In the genomic region with DNA sequence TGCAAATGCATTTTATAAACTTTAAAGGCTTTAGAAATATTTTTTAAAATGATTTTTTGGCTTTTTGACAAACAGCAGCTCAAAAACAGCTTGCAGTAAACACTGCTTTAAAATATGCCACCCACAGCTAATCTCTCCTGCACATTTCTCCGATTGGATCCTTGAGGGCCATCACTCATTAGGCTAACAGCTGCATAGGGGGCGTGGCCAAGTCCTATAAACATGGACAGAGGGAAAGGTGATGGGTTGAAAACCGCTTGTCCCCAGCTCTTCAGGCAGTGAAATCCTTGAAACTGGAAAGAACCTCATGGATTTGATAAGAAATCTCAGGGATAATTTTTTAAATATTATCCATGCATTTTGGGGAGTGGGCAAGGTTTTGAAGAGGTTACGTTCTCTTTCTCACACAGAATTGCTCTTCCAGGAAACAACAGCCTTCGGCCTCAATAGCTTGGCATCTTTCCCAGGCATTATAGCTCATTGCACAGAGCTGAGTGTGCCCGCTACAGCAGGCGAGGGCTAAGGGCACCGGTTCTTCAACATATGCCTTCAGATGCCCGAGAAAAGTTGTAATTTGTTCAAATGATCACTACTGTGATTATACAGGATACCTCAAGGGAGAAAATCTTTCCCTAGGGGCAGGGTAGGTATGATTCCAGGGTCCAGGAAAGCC, we compare ENCODE assay signal across 14 cellular contexts. TPM values are rescaled to one million over a fixed set of nuclear protein-coding genes. Genes with fewer than 3 reads are reported as not detected.
DNase-seq lines count a peak whose midpoint lies in the region; ATAC-seq, FAIRE-seq and TF ChIP-seq lines count a peak whose summit lies in the region.
"Had no signal": no experiment of that assay in that cellular context is flagged by ENCODE, and none has a peak within 500 bp of the region (broad histone marks: within the 10 kb centered on the region; RNA-seq: fewer than 3 reads in every experiment).

No MANE protein-coding gene starts in this region.

- ATAC-seq in HG03045 (IDR thresholded peaks at IDR 0.05; ENCODE audit: unreplicated experiment): no peak
- no peak for ATAC-seq in GM18511 (IDR thresholded peaks at IDR 0.05; ENCODE audit: unreplicated experiment)
- ATAC-seq: activated CD8-positive, alpha-beta memory T cell treated with anti-CD3 and anti-CD28 coated beads, Interleukin-2, amount 10 ng/mL, durations not matched to agents 7 days and 5 days; activated naive CD8-positive, alpha-beta T cell treated with anti-CD3 and anti-CD28 coated beads, Interleukin-2, amount 50 U/mL, for 24 hours had no signal

- intact Hi-C loops in A673 (cut with micrococcal nuclease; ENCODE audit: unreplicated experiment): no loop called here
- intact Hi-C loops in endothelial cell of umbilical vein (cut with micrococcal nuclease): no loop called here

- H3K27ac ChIP-seq in A673 (ENCODE audit: low read depth, low read length, poor library complexity, severe bottlenecking) (no peak overlapping the region), endothelial cell of umbilical vein (ENCODE audit: insufficient read depth, low read depth, low read length) (no peak overlapping the region)

- H3K79me2 ChIP-seq in endothelial cell of umbilical vein (ENCODE audit: control insufficient read depth, insufficient read depth, low read length): no peaks in the 10 kb centered on the region

- H3K9me3 ChIP-seq in A673 (ENCODE audit: low read depth, low read length, poor library complexity, severe bottlenecking) (no peaks in the 10 kb centered on the region), endothelial cell of umbilical vein (replicated peaks; ENCODE audit: control insufficient read depth, insufficient read depth, low read length) (no peaks in the 10 kb centered on the region)

- peak overlapping the region; percentile 50 for H3K4me2 ChIP-seq in endothelial cell of umbilical vein (ENCODE audit: insufficient read depth, low read length)

- H3K9ac ChIP-seq in endothelial cell of umbilical vein (replicated peaks; ENCODE audit: extremely low read depth, insufficient read depth, low read length): no peak overlapping the region

- no peak for TF ChIP-seq POLR2A in endothelial cell of umbilical vein (IDR thresholded peaks at IDR 0.05; ENCODE audit: low read depth, low read length)

- CTCF ChIA-PET in A673 (lab: Charles Lee) (no interaction called here), HEK293T (lab: Yijun Ruan, JAX) (no interaction called here), endothelial cell of umbilical vein (lab: Charles Lee) (interaction anchor here (0.6 to 1.5 kb wide), 3 partner anchors 15 to 592 kb away, joined by 3 read pairs; no protein-coding TSS in a partner anchor)

- no peak overlapping the region for H2AFZ ChIP-seq in endothelial cell of umbilical vein (ENCODE audit: low read depth, low read length)

- BruUV-seq in A673 (replicated peaks; lab: Mats Ljungman, UMichigan): no TSS peak
- BruUV-seq in endothelial cell of umbilical vein (replicated peaks; lab: Mats Ljungman, UMichigan): no TSS peak

- H4K20me1 ChIP-seq in endothelial cell of umbilical vein (replicated peaks; ENCODE audit: control insufficient read depth, extremely low read depth, insufficient read depth, low read length): no peaks in the 10 kb centered on the region

- dilution Hi-C loops in endothelial cell of umbilical vein (cut with MboI; ENCODE audit: extremely low pct_ligation_motif_present, low sequenced_read_pairs): no loop called here

- H3K4me1 ChIP-seq in A673 (ENCODE audit: insufficient read depth, low read length, poor library complexity, severe bottlenecking) (peaks cover 13% of the 10 kb centered on the region), endothelial cell of umbilical vein (ENCODE audit: control insufficient read depth, extremely low read depth, insufficient read depth, low read length) (no peaks in the 10 kb centered on the region)

- peak; percentile 26 for FAIRE-seq in endothelial cell of umbilical vein (lab: Jason Lieb, UNC)
- FAIRE-seq: H1 had no signal

- POLR2A ChIA-PET in A673 (lab: Charles Lee; ENCODE audit: low non-redundant PET) (no interaction called here), HEK293T (lab: Yijun Ruan, JAX) (no interaction called here), endothelial cell of umbilical vein (lab: Charles Lee) (no interaction called here)

- TF ChIP-seq CTCF in A673 (conservative IDR thresholded peaks at IDR 0.05; ENCODE audit: low read depth, low read length): no peak
- TF ChIP-seq CTCF in endothelial cell of umbilical vein (IDR thresholded peaks at IDR 0.05; ENCODE audit: extremely low read depth in 1 of 2, insufficient read depth in 1 of 2, low read depth in 1 of 2, low read length in 2 of 2): no peak

- DNase-seq in A673 (ENCODE audit: low spot score) (peak; percentile 44), HEK293T (ENCODE audit: extremely low spot score) (no peak), NCI-H510A treated with DMSO at 0.1 percent for 48 hours (lab: John Stamatoyannopoulos, UW) (peak; percentile 92), endothelial cell of umbilical vein (ENCODE audit: low read depth, low spot score) (peak; percentile 73), SW 1271 (lab: John Stamatoyannopoulos, UW) (no peak), anterior cingulate cortex (lab: John Stamatoyannopoulos, UW) (no peak)
- DNase-seq: activated CD8-positive, alpha-beta memory T cell treated with anti-CD3 and anti-CD28 coated beads, Interleukin-2, amount 10 ng/mL, durations not matched to agents 7 days and 5 days; activated naive CD8-positive, alpha-beta T cell treated with anti-CD3 and anti-CD28 coated beads, Interleukin-2, amount 50 U/mL, for 24 hours; retina; stimulated activated CD4-positive, alpha-beta T cell treated with anti-CD3 and anti-CD28 coated beads, Interleukin-4, amount 100 ng/mL, for 1 hour; stimulated activated naive CD4-positive, alpha-beta T cell treated with Interleukin-2 at 50 U/mL for 16 hours had no signal

- H3K4me3 ChIP-seq in A673 (ENCODE audit: low read depth, low read length, poor library complexity, severe bottlenecking) (no peak overlapping the region), endothelial cell of umbilical vein (replicated peaks in 1 of 3; ENCODE audit: insufficient read depth in 1 of 3, low read depth in 1 of 3, low read length in 3 of 3) (no peak overlapping the region)

- no peaks in the 10 kb centered on the region for H3K9me1 ChIP-seq in endothelial cell of umbilical vein (replicated peaks; ENCODE audit: control insufficient read depth, extremely low read depth, insufficient read depth, low read length)

- H3K36me3 ChIP-seq in A673 (ENCODE audit: insufficient read depth, low read length, poor library complexity, severe bottlenecking) (no peaks in the 10 kb centered on the region), endothelial cell of umbilical vein (ENCODE audit: control insufficient read depth in 2 of 2, extremely low read depth in 1 of 2, insufficient read depth in 2 of 2, low read length in 2 of 2) (no peaks in the 10 kb centered on the region)

- H3K27me3 ChIP-seq in A673 (replicated peaks; ENCODE audit: insufficient read depth, low read depth, low read length, poor library complexity): no peaks in the 10 kb centered on the region
- peaks cover 0 to 2% of the 10 kb centered on the region in 2 experiments for H3K27me3 ChIP-seq in endothelial cell of umbilical vein (ENCODE audit: control insufficient read depth in 2 of 2, insufficient read depth in 2 of 2, low read length in 2 of 2)

TF ChIP-seq in HEK293T, 16 proteins besides CTCF, POLR2A, EP300 and RAD21:
- no peak for TF ChIP-seq BHLHE40 (IDR thresholded peaks at IDR 0.05; ENCODE audit: borderline replicate concordance)
- TF ChIP-seq NFRKB (IDR thresholded peaks at IDR 0.05): no peak
- TF ChIP-seq, protein P1, sequence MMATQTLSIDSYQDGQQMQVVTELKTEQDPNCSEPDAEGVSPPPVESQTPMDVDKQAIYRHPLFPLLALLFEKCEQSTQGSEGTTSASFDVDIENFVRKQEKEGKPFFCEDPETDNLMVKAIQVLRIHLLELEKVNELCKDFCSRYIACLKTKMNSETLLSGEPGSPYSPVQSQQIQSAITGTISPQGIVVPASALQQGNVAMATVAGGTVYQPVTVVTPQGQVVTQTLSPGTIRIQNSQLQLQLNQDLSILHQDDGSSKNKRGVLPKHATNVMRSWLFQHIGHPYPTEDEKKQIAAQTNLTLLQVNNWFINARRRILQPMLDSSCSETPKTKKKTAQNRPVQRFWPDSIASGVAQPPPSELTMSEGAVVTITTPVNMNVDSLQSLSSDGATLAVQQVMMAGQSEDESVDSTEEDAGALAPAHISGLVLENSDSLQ (IDR thresholded peaks at IDR 0.05): peak; percentile 78
- no peak for TF ChIP-seq TARDBP (IDR thresholded peaks at IDR 0.05)

TF ChIP-seq in endothelial cell of umbilical vein, 7 proteins besides CTCF, POLR2A, EP300 and RAD21:
- no peak for TF ChIP-seq MAX (IDR thresholded peaks at IDR 0.05; ENCODE audit: insufficient read depth, insufficient read length)
- no peak for TF ChIP-seq EZH2 (IDR thresholded peaks at IDR 0.05; ENCODE audit: borderline replicate concordance, low read depth, low read length, severe bottlenecking)
- no peak for TF ChIP-seq FOS (IDR thresholded peaks at IDR 0.05; ENCODE audit: borderline replicate concordance, insufficient read depth, low read length)
- TF ChIP-seq MYC (IDR thresholded peaks at IDR 0.05; ENCODE audit: low read depth, low read length): no peak

RNA-seq across cellular contexts. Expression of gene PLEKHS1, which starts 1.7 kb away (rescaled TPM):
- 0.09 TPM in 1 of 2 replicates, not detected in the other for total RNA-seq in A673 (2021)
- not detected in 2 replicates for total RNA-seq in endothelial cell of umbilical vein
- polyA plus RNA-seq in endothelial cell of umbilical vein: not detected in 2 replicates
- polyA plus RNA-seq in endothelial cell of umbilical vein (2011; cell fraction: cytosol; rRNA removed): not detected in 2 replicates
- not detected in 2 replicates for polyA plus RNA-seq in endothelial cell of umbilical vein (2011; cell fraction: nucleus; rRNA removed)
- polyA plus RNA-seq in endothelial cell of umbilical vein (2012): not detected in 2 replicates
- not detected in 2 replicates for polyA minus RNA-seq in endothelial cell of umbilical vein
- not detected for polyA minus RNA-seq in endothelial cell of umbilical vein (2011; cell fraction: cytosol; rRNA and poly(A)+ RNA removed)
- not detected in 2 replicates for polyA minus RNA-seq in endothelial cell of umbilical vein (2011; cell fraction: nucleus; rRNA and poly(A)+ RNA removed)
- total RNA-seq: H1 had no signal
- polyA plus RNA-seq: H1 had no signal

Comparison
In these comparisons a context has a peak if more than half of its experiments do, and no peak if none do; other contexts are left out.
1. DNase-seq: peak in A673 (single experiment), NCI-H510A treated with DMSO at 0.1 percent for 48 hours (single experiment) and endothelial cell of umbilical vein (single experiment); none in HEK293T (single experiment), SW 1271 (0 of 2) and anterior cingulate cortex (0 of 58).